Comparison of ENCODE assay signal across 9 cellular contexts in the genomic region with DNA sequence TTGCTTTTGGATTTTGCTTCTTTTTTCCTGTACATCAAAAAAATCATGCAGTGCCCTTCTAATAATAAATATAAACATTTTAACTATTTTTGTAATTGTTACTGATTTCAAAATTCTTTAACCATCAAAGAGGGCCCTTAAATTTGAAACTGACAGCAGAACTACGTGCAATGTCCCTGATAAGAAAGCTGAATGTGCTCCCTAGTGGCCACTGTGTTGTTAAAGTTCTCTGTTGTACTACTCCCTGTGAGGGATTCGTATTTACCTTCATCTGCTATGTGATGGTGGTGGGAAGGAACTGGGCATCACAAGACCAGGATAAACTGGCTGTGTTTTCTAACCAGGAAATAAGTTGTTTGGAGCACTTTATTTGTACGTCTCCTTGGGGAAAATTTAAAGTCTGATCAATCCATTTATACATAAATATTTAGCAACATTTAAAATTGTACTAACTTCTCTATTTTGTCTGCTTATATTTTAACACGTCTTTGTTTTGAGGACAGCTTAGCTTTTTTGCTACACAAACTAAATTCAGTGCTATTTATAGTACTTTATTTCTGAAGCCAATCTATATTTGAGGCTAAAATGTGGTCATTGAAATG.
DNase-seq lines count a peak whose midpoint lies in the region; ATAC-seq, FAIRE-seq and TF ChIP-seq lines count a peak whose summit lies in the region.
"Had no signal": no experiment of that assay in that cellular context is flagged by ENCODE, and none has a peak within 500 bp of the region (broad histone marks: within the 10 kb centered on the region; RNA-seq: fewer than 3 reads in every experiment).

No MANE protein-coding gene starts in this region.

- H3K4me3 ChIP-seq in GM06990 (replicated peaks; ENCODE audit: low read depth, low read length) (no peak overlapping the region), astrocyte (ENCODE audit: insufficient read depth, low read depth, low read length) (no peak overlapping the region)
- H3K4me3 ChIP-seq: skin epidermis had no signal

- no peak overlapping the region for H3K27ac ChIP-seq in astrocyte (ENCODE audit: low read depth, low read length)
- H3K27ac ChIP-seq: skin epidermis had no signal

- H3K4me3 Mint-ChIP-seq in astrocyte (ENCODE audit: unreplicated experiment): no peak overlapping the region

- no peaks in the 10 kb centered on the region for H4K20me1 ChIP-seq in astrocyte (ENCODE audit: insufficient read depth, low read length)

- no peak overlapping the region for H3K9ac ChIP-seq in astrocyte (ENCODE audit: low read length)

- H3K27me3 Mint-ChIP-seq in astrocyte (ENCODE audit: low read depth, unreplicated experiment): no peaks in the 10 kb centered on the region

- H3K36me3 Mint-ChIP-seq in astrocyte (ENCODE audit: low read depth, unreplicated experiment): no peaks in the 10 kb centered on the region

- H3K4me1 ChIP-seq in astrocyte (ENCODE audit: insufficient read depth, low read length): no peaks in the 10 kb centered on the region

- intact Hi-C loops in left colon (cut with DNase I, micrococcal nuclease): loop anchor here in 1 of 2 donors (10.0 kb wide), 1 partner anchor 523 kb away; no protein-coding TSS in a partner anchor

- H2AFZ ChIP-seq in astrocyte (ENCODE audit: low read depth, low read length): no peak overlapping the region

- peaks cover 1% of the 10 kb centered on the region for H3K4me1 Mint-ChIP-seq in astrocyte (ENCODE audit: low read depth, unreplicated experiment)

- TF ChIP-seq CTCF in GM06990 (IDR thresholded peaks at IDR 0.05; ENCODE audit: insufficient read depth, low read length, poor library complexity, severe bottlenecking): peak; percentile 25
- peak; percentile 43 for TF ChIP-seq CTCF in astrocyte (IDR thresholded peaks at IDR 0.05; ENCODE audit: insufficient read depth, low read depth, low read length)

- H3K36me3 ChIP-seq in GM06990 (ENCODE audit: control insufficient read depth, insufficient read depth, low read length) (no peaks in the 10 kb centered on the region), astrocyte (ENCODE audit: insufficient read depth, low read length) (no peaks in the 10 kb centered on the region)

- peaks cover 2% of the 10 kb centered on the region for H3K9me3 Mint-ChIP-seq in astrocyte (ENCODE audit: unreplicated experiment)

- H3K27me3 ChIP-seq in GM06990 (replicated peaks; ENCODE audit: control insufficient read depth, insufficient read depth, low read length) (no peaks in the 10 kb centered on the region), astrocyte (ENCODE audit: insufficient read depth, low read length) (no peaks in the 10 kb centered on the region)

- ATAC-seq in left colon: peak; percentile 93
- no peak for ATAC-seq in HG03520 (IDR thresholded peaks at IDR 0.05; ENCODE audit: unreplicated experiment)
- no peak for ATAC-seq in HG03045 (IDR thresholded peaks at IDR 0.05; ENCODE audit: unreplicated experiment)
- ATAC-seq in HG02885 (IDR thresholded peaks at IDR 0.05; ENCODE audit: poor library complexity, unreplicated experiment): no peak

- DNase-seq in GM06990 (ENCODE audit: extremely low read depth, insufficient read length): no peak
- DNase-seq in NCI-H2081 treated with DMSO at 0.1 percent for 48 hours (lab: John Stamatoyannopoulos, UW): peak; percentile 52
- DNase-seq in astrocyte (ENCODE audit: low read depth): peak; percentile 56
- peak; percentile 10 to 33 for DNase-seq in left colon
- DNase-seq in stimulated activated CD4-positive, alpha-beta T cell treated with anti-CD3 and anti-CD28 coated beads, Interleukin-1b, Interleukin-23, amount 100 ng/mL, for 48 hours: no peak

- no peak overlapping the region for H3K27ac Mint-ChIP-seq in astrocyte (ENCODE audit: unreplicated experiment)

- H3K9me3 ChIP-seq in astrocyte (ENCODE audit: insufficient read depth, low read depth, low read length): no peaks in the 10 kb centered on the region

- peak; percentile 95 for FAIRE-seq in astrocyte (lab: Jason Lieb, UNC)

- H3K4me2 ChIP-seq in astrocyte (ENCODE audit: low read length): no peak overlapping the region

- H3K79me2 ChIP-seq in astrocyte (ENCODE audit: insufficient read depth, low read length): no peaks in the 10 kb centered on the region

Comparison
In these comparisons a context has a peak if more than half of its experiments do, and no peak if none do; other contexts are left out.
1. DNase-seq: peak in NCI-H2081 treated with DMSO at 0.1 percent for 48 hours (single experiment), astrocyte (single experiment) and left colon (2 of 2); none in GM06990 (single experiment) and stimulated activated CD4-positive, alpha-beta T cell treated with anti-CD3 and anti-CD28 coated beads, Interleukin-1b, Interleukin-23, amount 100 ng/mL, for 48 hours (single experiment).